In the genomic region with DNA sequence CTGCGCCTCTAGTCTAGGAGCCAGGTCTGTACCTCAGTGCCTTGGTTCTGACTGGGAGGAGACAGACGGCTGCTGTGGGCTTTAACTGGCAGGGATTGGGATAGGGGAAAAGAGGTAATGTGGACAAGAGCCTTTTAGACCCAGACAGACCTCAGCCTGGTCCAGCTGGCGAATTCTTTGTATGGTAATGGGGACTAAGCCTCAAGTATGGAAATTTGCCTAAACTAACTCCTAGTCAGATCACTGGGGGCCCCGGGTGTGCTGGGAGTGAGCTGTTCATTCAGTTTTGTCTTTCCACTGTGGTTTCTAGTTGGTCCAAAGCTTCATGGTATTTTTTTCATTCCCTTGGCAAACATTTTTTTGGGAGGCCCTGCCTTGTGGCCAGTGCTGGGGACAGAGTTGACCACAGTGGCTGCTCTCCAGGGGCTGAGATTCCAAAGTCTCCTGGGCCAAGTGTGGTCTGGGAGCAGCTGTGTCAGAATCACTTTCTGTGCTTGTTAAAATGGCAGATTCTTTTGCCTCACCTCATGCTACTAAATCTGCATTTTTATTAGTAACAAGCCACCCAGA, we compare ENCODE assay signal across 17 cellular contexts. TPM values are rescaled to one million over a fixed set of nuclear protein-coding genes. Genes with fewer than 3 reads are reported as not detected.
DNase-seq lines count a peak whose midpoint lies in the region.
"Had no signal": no experiment of that assay in that cellular context is flagged by ENCODE, and none has a peak within 500 bp of the region (broad histone marks: within the 10 kb centered on the region; RNA-seq: fewer than 3 reads in every experiment).

No MANE protein-coding gene starts in this region.

- peak overlapping the region; percentile 5 for H3K27ac ChIP-seq in skeletal muscle tissue (ENCODE audit: low read depth, low read length)
- H3K27ac ChIP-seq: 22Rv1, BLaER1, PC-9, right lobe of liver had no signal

- no peak overlapping the region for H3K4me3 ChIP-seq in NT2/D1 (ENCODE audit: insufficient read length, low read depth)
- peak overlapping the region in 1 of 3 donors; percentile 2 for H3K4me3 ChIP-seq in skeletal muscle tissue (ENCODE audit: low read length in 3 of 3)
- H3K4me3 ChIP-seq: BLaER1, gastrocnemius medialis, PC-9, right lobe of liver had no signal

- no peaks in the 10 kb centered on the region for H3K9me3 ChIP-seq in NT2/D1 (ENCODE audit: insufficient read depth, low read length)
- no peaks in the 10 kb centered on the region for H3K9me3 ChIP-seq in skeletal muscle tissue (ENCODE audit: control insufficient read depth in 3 of 3, low read length in 3 of 3)
- H3K9me3 ChIP-seq: BLaER1, gastrocnemius medialis, right lobe of liver had no signal

- H3K36me3 ChIP-seq in NT2/D1 (ENCODE audit: insufficient read depth, insufficient read length, low read length) (peaks cover 4% of the 10 kb centered on the region), skeletal muscle tissue (ENCODE audit: control insufficient read depth in 3 of 3, insufficient read depth in 3 of 3, low read length in 3 of 3) (no peaks in the 10 kb centered on the region)
- H3K36me3 ChIP-seq: BLaER1, gastrocnemius medialis, right lobe of liver had no signal

- H3K27me3 ChIP-seq in NT2/D1 (ENCODE audit: insufficient read depth, insufficient read length) (no peaks in the 10 kb centered on the region), skeletal muscle tissue (ENCODE audit: control insufficient read depth in 3 of 3, insufficient read depth in 3 of 3, low read length in 3 of 3) (no peaks in the 10 kb centered on the region)
- H3K27me3 ChIP-seq: BLaER1, gastrocnemius medialis, right lobe of liver had no signal

- H3K9ac ChIP-seq in NT2/D1 (ENCODE audit: insufficient read length, low read depth): peak overlapping the region; percentile 18
- peak overlapping the region in 2 of 3 donors; percentile 27 to 43 for H3K9ac ChIP-seq in skeletal muscle tissue (ENCODE audit: low read depth in 1 of 3, low read length in 3 of 3)
- H3K9ac ChIP-seq: BLaER1 had no signal

- peak; percentile 31 for DNase-seq in NCI-H82 (lab: John Stamatoyannopoulos, UW)
- no peak for DNase-seq in NCI-H82 treated with DMSO at 0.1 percent for 48 hours (lab: John Stamatoyannopoulos, UW; ENCODE audit: unreplicated experiment)
- DNase-seq in NT2/D1 (ENCODE audit: low read depth, low spot score): peak; percentile 5
- DNase-seq in fibroblast of peridontal ligament (ENCODE audit: extremely low read depth): peak; percentile 61
- no peak for DNase-seq in activated effector memory CD4-positive, alpha-beta T cell treated with Interleukin-2 at 50 U/mL for 16 hours
- DNase-seq in stimulated activated CD4-positive, alpha-beta T cell treated with anti-CD3 and anti-CD28 coated beads, Interleukin-4, amount 100 ng/mL, for 4 hours: no peak
- DNase-seq in activated CD4-positive, alpha-beta T cell treated with anti-CD3 and anti-CD28 coated beads, Interleukin-2, amount 50 U/mL, for 1 hour: no peak
- DNase-seq: dermis blood vessel endothelial cell, HCEC 1CT, left colon, PC-9, T-helper 9 cell had no signal

- peaks cover 10% of the 10 kb centered on the region for H3K4me1 ChIP-seq in NT2/D1 (ENCODE audit: insufficient read depth, insufficient read length)
- peaks cover 20 to 31% (median 24%) of the 10 kb centered on the region in 3 donors for H3K4me1 ChIP-seq in skeletal muscle tissue (ENCODE audit: control insufficient read depth in 3 of 3, insufficient read depth in 3 of 3, low read length in 3 of 3)
- H3K4me1 ChIP-seq: right lobe of liver had no signal

RNA-seq across cellular contexts. Expression of a gene that starts 36.1 kb away (rescaled TPM):
- total RNA-seq in skeletal muscle tissue: 89.2 TPM

Comparison
In these comparisons a context has a peak if more than half of its experiments do, and no peak if none do; other contexts are left out.
1. DNase-seq: peak in NCI-H82 (single experiment), NT2/D1 (single experiment) and fibroblast of peridontal ligament (single experiment); none in NCI-H82 treated with DMSO at 0.1 percent for 48 hours (single experiment), activated effector memory CD4-positive, alpha-beta T cell treated with Interleukin-2 at 50 U/mL for 16 hours (single experiment), stimulated activated CD4-positive, alpha-beta T cell treated with anti-CD3 and anti-CD28 coated beads, Interleukin-4, amount 100 ng/mL, for 4 hours (0 of 2) and activated CD4-positive, alpha-beta T cell treated with anti-CD3 and anti-CD28 coated beads, Interleukin-2, amount 50 U/mL, for 1 hour (single experiment).